ENCODE assay signal across 8 cellular contexts in the genomic region with DNA sequence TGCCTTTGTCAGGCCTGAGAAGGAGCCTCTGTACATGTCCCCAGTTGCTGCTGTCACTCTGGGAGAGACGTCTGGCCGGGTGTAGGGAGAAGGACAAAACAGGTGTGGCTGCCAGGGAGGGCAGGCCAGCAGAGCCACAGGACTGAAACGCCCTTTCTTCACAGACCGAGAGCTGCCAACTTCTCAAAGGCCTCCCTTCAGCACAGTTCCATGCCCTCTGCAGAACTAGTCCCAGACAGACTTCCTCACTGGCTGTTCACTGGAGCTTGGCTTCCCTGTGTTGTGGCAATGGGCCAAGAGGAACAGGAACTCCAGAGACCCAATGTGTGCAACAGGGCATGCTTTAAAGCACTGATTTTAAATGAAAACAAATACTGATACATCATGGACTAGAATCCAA. TPM values are rescaled to one million over a fixed set of nuclear protein-coding genes. Genes with fewer than 3 reads are reported as not detected.
DNase-seq lines count a peak whose midpoint lies in the region; ATAC-seq and TF ChIP-seq lines count a peak whose summit lies in the region.

No MANE protein-coding gene starts in this region.

- H3K36me3 Mint-ChIP-seq in CD4-positive, alpha-beta T cell (ENCODE audit: low read depth): peaks cover 11% of the 10 kb centered on the region

- intact Hi-C loops in CD4-positive, alpha-beta T cell (cut with DNase I, micrococcal nuclease): no loop called here

- no peak for TF ChIP-seq CTCF in CD4-positive, alpha-beta T cell (IDR thresholded peaks at IDR 0.05)
- peak; percentile 12 for TF ChIP-seq CTCF in neutrophil (IDR thresholded peaks at IDR 0.05)

- H3K4me1 Mint-ChIP-seq in CD4-positive, alpha-beta T cell (ENCODE audit: low read depth): peaks cover 73% of the 10 kb centered on the region

- ATAC-seq in CD4-positive, alpha-beta T cell (ENCODE audit: poor library complexity): no peak
- ATAC-seq in esophagus mucosa (peak; percentile 45), GM21825 (IDR thresholded peaks at IDR 0.05; ENCODE audit: unreplicated experiment) (no peak), HG03159 (IDR thresholded peaks at IDR 0.05; ENCODE audit: unreplicated experiment) (no peak)

- no peaks in the 10 kb centered on the region for H3K27me3 Mint-ChIP-seq in CD4-positive, alpha-beta T cell

- H3K27me3 ChIP-seq in CD4-positive, alpha-beta T cell (ENCODE audit: control insufficient read depth, insufficient read depth, low read length): no peaks in the 10 kb centered on the region
- no peaks in the 10 kb centered on the region for H3K27me3 ChIP-seq in neutrophil

- H3K4me1 ChIP-seq in neutrophil (ENCODE audit: control insufficient read depth in 1 of 2, insufficient read depth in 1 of 2, low read depth in 1 of 2, low read length in 1 of 2): peaks cover 59 to 61% of the 10 kb centered on the region in 2 experiments

- no peaks in the 10 kb centered on the region for H3K36me3 ChIP-seq in neutrophil

- CTCF ChIA-PET in CD4-positive, alpha-beta T cell (lab: Charles Lee): interaction anchor here (1.1 kb wide), 1 partner anchor 12 kb away, joined by 4 read pairs; no protein-coding TSS in a partner anchor

- DNase-seq in CD4-positive, alpha-beta T cell: no peak
- DNase-seq in NOMO-1 treated with DMSO at 0.1 percent for 48 hours (lab: John Stamatoyannopoulos, UW; ENCODE audit: unreplicated experiment): peak; percentile 73
- DNase-seq in NCI-H2081 (lab: John Stamatoyannopoulos, UW): no peak
- DNase-seq in GOT3 (lab: John Stamatoyannopoulos, UW): no peak

- no peak overlapping the region for H3K4me3 Mint-ChIP-seq in CD4-positive, alpha-beta T cell

- peak overlapping the region; percentile 97 for H3K27ac Mint-ChIP-seq in CD4-positive, alpha-beta T cell

- H3K4me3 ChIP-seq in neutrophil (ENCODE audit: low read depth in 1 of 2, low read length in 1 of 2): peak overlapping the region in 1 of 2 experiments; percentile 18

- POLR2A ChIA-PET in CD4-positive, alpha-beta T cell (lab: Charles Lee): interaction anchor here (0.6 to 20.1 kb wide), 5 partner anchors 10 to 33 kb away, joined by 3 to 430 read pairs (median 5); no protein-coding TSS in a partner anchor

- H3K27ac ChIP-seq in CD4-positive, alpha-beta T cell (ENCODE audit: low read depth, low read length): no peak overlapping the region
- peak overlapping the region; percentile 84 for H3K27ac ChIP-seq in neutrophil

- no peaks in the 10 kb centered on the region for H3K9me3 Mint-ChIP-seq in CD4-positive, alpha-beta T cell

- H3K9me3 ChIP-seq in CD4-positive, alpha-beta T cell (ENCODE audit: control insufficient read depth, low read length): no peaks in the 10 kb centered on the region
- no peaks in the 10 kb centered on the region for H3K9me3 ChIP-seq in neutrophil

RNA-seq across cellular contexts. Expression of a gene that starts 50.7 kb away (rescaled TPM):
- 10 to 100 TPM; 52.6 to 55.9 TPM for total RNA-seq in CD4-positive, alpha-beta T cell
- total RNA-seq in esophagus mucosa: 11.6 TPM
